Comparison of ENCODE assay signal across 8 cellular contexts in genomic region chr14:39469094-39469710, GRCh38. TPM values are rescaled to one million over a fixed set of nuclear protein-coding genes. Genes with fewer than 3 reads are reported as not detected.
A peak's percentile ranks its signal among the peaks of the same experiment; 100 is the strongest.
DNase-seq lines count a peak whose midpoint lies in the region; ATAC-seq and TF ChIP-seq lines count a peak whose summit lies in the region.

No MANE protein-coding gene starts in this region.

- peaks cover 21% of the 10 kb centered on the region for H3K36me3 Mint-ChIP-seq in T-cell
- no peaks in the 10 kb centered on the region for H3K36me3 Mint-ChIP-seq in glutamatergic neuron (ENCODE audit: unreplicated experiment)

- H3K27me3 ChIP-seq in dorsolateral prefrontal cortex, result no peaks in the 10 kb centered on the region

- H3K4me1 Mint-ChIP-seq in T-cell, result no peaks in the 10 kb centered on the region
- no peaks in the 10 kb centered on the region for H3K4me1 Mint-ChIP-seq in glutamatergic neuron (ENCODE audit: low read depth, unreplicated experiment)

- H3K27me3 Mint-ChIP-seq in T-cell (peaks cover 12 to 13% of the 10 kb centered on the region in 2 donors), glutamatergic neuron (ENCODE audit: unreplicated experiment) (peaks cover 4% of the 10 kb centered on the region)

- no peak overlapping the region for H3K4me3 Mint-ChIP-seq in T-cell
- no peak overlapping the region for H3K4me3 Mint-ChIP-seq in glutamatergic neuron (ENCODE audit: unreplicated experiment)

- ATAC-seq in GM19035 (IDR thresholded peaks at IDR 0.05; ENCODE audit: unreplicated experiment), result peak; percentile 95
- ATAC-seq in HG03066 (IDR thresholded peaks at IDR 0.05; ENCODE audit: low read depth, unreplicated experiment), result peak; percentile 97
- ATAC-seq in T-cell (replicated peaks in 1 of 4), result peak in 3 of 4 experiments; percentile 47 to 61 (median 52)

- intact Hi-C loops in dorsolateral prefrontal cortex (cut with DNase I), result no loop called here

- H3K27ac ChIP-seq in dorsolateral prefrontal cortex, result peak overlapping the region in 1 of 59 donors; percentile 34

- no peak overlapping the region for H3K27ac Mint-ChIP-seq in T-cell
- no peak overlapping the region for H3K27ac Mint-ChIP-seq in glutamatergic neuron (ENCODE audit: unreplicated experiment)

- no peak overlapping the region for H3K4me3 ChIP-seq in dorsolateral prefrontal cortex

- DNase-seq in EL (peak; percentile 5), T-cell (peak in 23 of 34 experiments; percentile 1 to 30 (median 14)), glutamatergic neuron (peak; percentile 61), HPDE6-E6E7 (ENCODE audit: extremely low spot score) (no peak), amniotic stem cell (lab: John Stamatoyannopoulos, UW) (no peak), dorsolateral prefrontal cortex (no peak)

- POLR2A ChIA-PET in T-cell (lab: Charles Lee), result no interaction called here

- H3K9me3 Mint-ChIP-seq in T-cell (no peaks in the 10 kb centered on the region), glutamatergic neuron (ENCODE audit: unreplicated experiment) (no peaks in the 10 kb centered on the region)

- TF ChIP-seq CTCF in glutamatergic neuron (IDR thresholded peaks at IDR 0.05; ENCODE audit: partially characterized antibody, unreplicated experiment) (peak; percentile 15), dorsolateral prefrontal cortex (IDR thresholded peaks at IDR 0.05 in 54 of 56, conservative IDR thresholded peaks at IDR 0.05 in 2 of 56; ENCODE audit: low read depth in 1 of 56, partially characterized antibody in 56 of 56) (peak in 20 of 56 donors; percentile 8 to 48 (median 22))

- CTCF ChIA-PET in T-cell (lab: Charles Lee), result no interaction called here

RNA-seq across cellular contexts. Expression of gene FBXO33, which starts 37.0 kb away (rescaled TPM):
- total RNA-seq in T-cell (10 to 100 TPM; 22.5 to 64.0 (median 28.4) TPM), glutamatergic neuron (ENCODE audit: unreplicated experiment) (4.7 TPM), dorsolateral prefrontal cortex (10 to 100 TPM; 13.8 to 42.2 (median 27.4) TPM)

Comparison
In these comparisons a context has a peak if more than half of its experiments do, and no peak if none do; other contexts are left out.
1. DNase-seq: peak in EL (single experiment), T-cell (23 of 34) and glutamatergic neuron (single experiment); none in HPDE6-E6E7 (single experiment), amniotic stem cell (single experiment) and dorsolateral prefrontal cortex (0 of 10).
2. Peak in every context shown above with its lines, with median percentiles within 50 percentile points of each other: ATAC-seq.